In the genomic region with DNA sequence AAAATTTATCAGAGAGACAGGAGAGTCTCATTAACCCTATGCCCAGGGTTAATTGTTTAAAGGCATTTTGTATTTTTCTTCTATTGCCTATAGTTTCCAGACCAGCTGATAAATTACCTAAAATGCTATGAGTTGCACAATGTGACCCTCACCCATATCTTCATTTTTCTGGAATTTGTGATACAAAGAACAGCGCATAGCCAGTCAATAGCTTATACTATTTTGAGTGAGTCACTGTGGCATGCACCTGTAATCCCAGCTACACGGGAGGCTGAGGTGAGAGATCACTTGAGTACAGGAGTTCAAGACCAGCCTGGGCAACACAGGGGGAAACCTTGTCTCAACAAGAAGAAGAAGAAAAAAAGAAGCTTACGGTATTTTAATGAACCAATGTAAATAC, we compare ENCODE assay signal across 27 cellular contexts. TPM values are rescaled to one million over a fixed set of nuclear protein-coding genes. Genes with fewer than 3 reads are reported as not detected.
"Had no signal": no experiment of that assay in that cellular context is flagged by ENCODE, and none has a peak within 500 bp of the region (broad histone marks: within the 10 kb centered on the region; RNA-seq: fewer than 3 reads in every experiment).

No MANE protein-coding gene starts in this region.

- H3K4me3 Mint-ChIP-seq: stimulated activated effector memory CD8-positive, alpha-beta T cell treated with anti-CD3 and anti-CD28 coated beads, Interleukin-12 subunit alpha, Interleukin-12 subunit beta, amount 100 ng/mL, for 72 hours; stimulated activated memory B cell treated with anti-CD40 and anti-IgM and Interleukin-4, amounts not matched to agents 10 μg/mL and 1 μg/mL and 100 μg/mL, for 72 hours; stimulated activated naive B cell treated with anti-CD40 and anti-IgM and Interleukin-4, amounts not matched to agents 10 μg/mL and 1 μg/mL and 100 μg/mL, for 72 hours; stimulated activated naive CD8-positive, alpha-beta T cell treated with anti-CD3 and anti-CD28 coated beads, Interleukin-15, amount 100 ng/mL, for 72 hours; stimulated activated naive CD8-positive, alpha-beta T cell treated with anti-CD3 and anti-CD28 coated beads, Interleukin-15, Interleukin-2, amounts not matched to agents 100 ng/mL and 50 ng/mL, for 24 hours; type B pancreatic cell had no signal

- H3K4me3 ChIP-seq: stomach, suprapubic skin, testis, thoracic aorta, thyroid gland, tibial artery, tibial nerve, transverse colon, upper lobe of left lung, upper lobe of right lung, uterus, vagina had no signal

- H3K4me1 ChIP-seq: stomach, suprapubic skin, testis, thyroid gland, tibial artery, tibial nerve, transverse colon, upper lobe of left lung, upper lobe of right lung, uterus, vagina had no signal

- H3K27me3 Mint-ChIP-seq: stimulated activated memory B cell treated with anti-CD40 and anti-IgM and Interleukin-4, amounts not matched to agents 10 μg/mL and 1 μg/mL and 100 μg/mL, for 72 hours; stimulated activated naive B cell treated with anti-CD40 and anti-IgM and Interleukin-4, amounts not matched to agents 10 μg/mL and 1 μg/mL and 100 μg/mL, for 72 hours; stimulated activated naive CD8-positive, alpha-beta T cell treated with anti-CD3 and anti-CD28 coated beads, Interleukin-15, amount 100 ng/mL, for 72 hours; stimulated activated naive CD8-positive, alpha-beta T cell treated with anti-CD3 and anti-CD28 coated beads, Interleukin-15, Interleukin-2, amounts not matched to agents 100 ng/mL and 50 ng/mL, for 24 hours; type B pancreatic cell had no signal

- H3K27ac ChIP-seq: stomach, suprapubic skin, testis, thoracic aorta, thyroid gland, tibial artery, tibial nerve, transverse colon, upper lobe of left lung, upper lobe of right lung, uterus, vagina had no signal

- ATAC-seq: stimulated activated effector memory CD8-positive, alpha-beta T cell treated with anti-CD3 and anti-CD28 coated beads, Interleukin-12 subunit alpha, Interleukin-12 subunit beta, amount 100 ng/mL, for 72 hours; stimulated activated memory B cell treated with anti-CD40 and anti-IgM and Interleukin-4, amounts not matched to agents 10 μg/mL and 1 μg/mL and 100 μg/mL, for 72 hours; stimulated activated naive B cell treated with anti-CD40 and anti-IgM and Interleukin-4, amounts not matched to agents 10 μg/mL and 1 μg/mL and 100 μg/mL, for 72 hours; stimulated activated naive CD8-positive, alpha-beta T cell treated with anti-CD3 and anti-CD28 coated beads, Interleukin-15, amount 100 ng/mL, for 72 hours; stimulated activated naive CD8-positive, alpha-beta T cell treated with anti-CD3 and anti-CD28 coated beads, Interleukin-15, Interleukin-2, amounts not matched to agents 100 U/mL and 50 U/mL, for 24 hours had no signal

- H3K27me3 ChIP-seq: stomach, suprapubic skin, testis, thyroid gland, tibial artery, tibial nerve, transverse colon, upper lobe of left lung, upper lobe of right lung, uterus, vagina had no signal

- H3K36me3 ChIP-seq: thoracic aorta, thyroid gland, transverse colon, upper lobe of left lung, upper lobe of right lung, uterus, vagina had no signal

- DNase-seq: stimulated activated CD4-positive, alpha-beta T cell treated with anti-CD3 and anti-CD28 coated beads, Interleukin-2, amount 100 ng/mL, for 48 hours; stimulated activated CD4-positive, alpha-beta T cell treated with anti-CD3 and anti-CD28 coated beads, Interleukin-4, amount 100 ng/mL, for 1 hour; stimulated activated CD4-positive, alpha-beta T cell treated with anti-CD3 and anti-CD28 coated beads, Interleukin-4, amount 100 ng/mL, for 24 hours; stimulated activated CD4-positive, alpha-beta T cell treated with anti-CD3 and anti-CD28 coated beads, Interleukin-4, amount 100 ng/mL, for 4 hours; stimulated activated CD8-positive, alpha-beta memory T cell treated with anti-CD3 and anti-CD28 coated beads, Interleukin-4, amount 100 ng/mL, for 48 hours; stimulated activated naive B cell treated with anti-CD40 and anti-IgM and Interleukin-4, amounts not matched to agents 10 μg/mL and 1 μg/mL and 100 μg/mL, for 72 hours; stimulated activated naive CD4-positive, alpha-beta T cell; stimulated activated naive CD4-positive, alpha-beta T cell treated with Interleukin-2 at 50 U/mL for 16 hours; stimulated activated naive CD8-positive, alpha-beta T cell treated with anti-CD3 and anti-CD28 coated beads, Interleukin-15, amount 100 ng/mL, for 72 hours; stimulated activated naive CD8-positive, alpha-beta T cell treated with anti-CD3 and anti-CD28 coated beads, Interleukin-15, Interleukin-2, amounts not matched to agents 100 U/mL and 50 U/mL, for 24 hours; stomach; testis; thyroid gland; tibial artery; transverse colon; upper lobe of left lung; upper lobe of right lung; uterus had no signal

- H3K9me3 Mint-ChIP-seq: type B pancreatic cell had no signal

- H3K27ac Mint-ChIP-seq: stimulated activated effector memory CD8-positive, alpha-beta T cell treated with anti-CD3 and anti-CD28 coated beads, Interleukin-12 subunit alpha, Interleukin-12 subunit beta, amount 100 ng/mL, for 72 hours; stimulated activated memory B cell treated with anti-CD40 and anti-IgM and Interleukin-4, amounts not matched to agents 10 μg/mL and 1 μg/mL and 100 μg/mL, for 72 hours; stimulated activated naive B cell treated with anti-CD40 and anti-IgM and Interleukin-4, amounts not matched to agents 10 μg/mL and 1 μg/mL and 100 μg/mL, for 72 hours; stimulated activated naive CD8-positive, alpha-beta T cell treated with anti-CD3 and anti-CD28 coated beads, Interleukin-15, amount 100 ng/mL, for 72 hours; stimulated activated naive CD8-positive, alpha-beta T cell treated with anti-CD3 and anti-CD28 coated beads, Interleukin-15, Interleukin-2, amounts not matched to agents 100 ng/mL and 50 ng/mL, for 24 hours; type B pancreatic cell had no signal

- H3K4me1 Mint-ChIP-seq: stimulated activated effector memory CD8-positive, alpha-beta T cell treated with anti-CD3 and anti-CD28 coated beads, Interleukin-12 subunit alpha, Interleukin-12 subunit beta, amount 100 ng/mL, for 72 hours; stimulated activated memory B cell treated with anti-CD40 and anti-IgM and Interleukin-4, amounts not matched to agents 10 μg/mL and 1 μg/mL and 100 μg/mL, for 72 hours; stimulated activated naive B cell treated with anti-CD40 and anti-IgM and Interleukin-4, amounts not matched to agents 10 μg/mL and 1 μg/mL and 100 μg/mL, for 72 hours; stimulated activated naive CD8-positive, alpha-beta T cell treated with anti-CD3 and anti-CD28 coated beads, Interleukin-15, amount 100 ng/mL, for 72 hours had no signal

- H3K9me3 ChIP-seq: suprapubic skin, testis, thoracic aorta, thyroid gland, tibial artery, uterus, vagina had no signal

- H3K36me3 Mint-ChIP-seq: stimulated activated effector memory CD8-positive, alpha-beta T cell treated with anti-CD3 and anti-CD28 coated beads, Interleukin-12 subunit alpha, Interleukin-12 subunit beta, amount 100 ng/mL, for 72 hours had no signal

RNA-seq across cellular contexts. Expression of a gene that starts 2.8 kb away (rescaled TPM):
- total RNA-seq: vagina had no signal
- polyA plus RNA-seq: stomach, urinary bladder had no signal
